Comparison of ENCODE assay signal across 16 cellular contexts in genomic region chr13:35524192-35524591, GRCh38. TPM values are rescaled to one million over a fixed set of nuclear protein-coding genes. Genes with fewer than 3 reads are reported as not detected.
A peak's percentile ranks its signal among the peaks of the same experiment; 100 is the strongest.
DNase-seq lines count a peak whose midpoint lies in the region; ATAC-seq and TF ChIP-seq lines count a peak whose summit lies in the region.
"Had no signal": no experiment of that assay in that cellular context is flagged by ENCODE, and none has a peak within 500 bp of the region (broad histone marks: within the 10 kb centered on the region; RNA-seq: fewer than 3 reads in every experiment).

No MANE protein-coding gene starts in this region.

- ATAC-seq in Right ventricle myocardium inferior, result peak; percentile 83
- ATAC-seq in left cardiac atrium, result no peak
- peak; percentile 55 for ATAC-seq in sciatic nerve

- no peak overlapping the region for H3K4me3 ChIP-seq in fibroblast of mammary gland (ENCODE audit: control insufficient read depth, low read depth, low read length)
- H3K4me3 ChIP-seq: BLaER1 treated with 17β-estradiol and CSF1 and Interleukin-3, amounts not matched to agents 10 nM and 100 nM had no signal

- TF ChIP-seq CTCF in fibroblast of mammary gland (conservative IDR thresholded peaks at IDR 0.05; ENCODE audit: control insufficient read depth, insufficient read depth, low read depth, low read length), result no peak

- no peak for DNase-seq in Right ventricle myocardium inferior (ENCODE audit: missing footprints)
- no peak for DNase-seq in left cardiac atrium
- peak; percentile 88 for DNase-seq in NCI-H82 treated with DMSO at 0.1 percent for 48 hours (lab: John Stamatoyannopoulos, UW; ENCODE audit: unreplicated experiment)
- DNase-seq in fibroblast of mammary gland (ENCODE audit: low read depth), result peak; percentile 10
- DNase-seq in sciatic nerve (ENCODE audit: low spot score), result no peak
- no peak for DNase-seq in NCI-H128 (lab: John Stamatoyannopoulos, UW; ENCODE audit: unreplicated experiment)
- no peak for DNase-seq in NCI-H1092 treated with DMSO at 0.1 percent for 48 hours (lab: John Stamatoyannopoulos, UW)
- DNase-seq: 8988T; ACHN; CD4-positive, CD25-positive, alpha-beta regulatory T cell; DMS53; GF-D8; HCEC 1CT; HFFc6 had no signal

- intact Hi-C loops in Right ventricle myocardium inferior (cut with DNase I), result no loop called here
- intact Hi-C loops in left cardiac atrium (cut with DNase I), result no loop called here
- intact Hi-C loops in sciatic nerve (cut with DNase I), result no loop called here

RNA-seq across cellular contexts. Expression of gene MAB21L1, which starts 47.7 kb away (rescaled TPM):
- total RNA-seq in Right ventricle myocardium inferior (0.35 TPM), left cardiac atrium (under 1 TPM; 0.24 to 0.29 TPM), sciatic nerve (1.5 TPM)
- total RNA-seq: CD4-positive, CD25-positive, alpha-beta regulatory T cell; H1 had no signal

Comparison
In these comparisons a context has a peak if more than half of its experiments do, and no peak if none do; other contexts are left out.
1. ATAC-seq: peak in Right ventricle myocardium inferior (single experiment) and sciatic nerve (single experiment); none in left cardiac atrium (0 of 2).
2. DNase-seq: peak in NCI-H82 treated with DMSO at 0.1 percent for 48 hours (single experiment) and fibroblast of mammary gland (single experiment); none in Right ventricle myocardium inferior (single experiment), left cardiac atrium (single experiment), sciatic nerve (single experiment), NCI-H128 (single experiment) and NCI-H1092 treated with DMSO at 0.1 percent for 48 hours (single experiment).